ENCODE assay signal across 22 cellular contexts in genomic region chr18:573385-573784, GRCh38. TPM values are rescaled to one million over a fixed set of nuclear protein-coding genes. Genes with fewer than 3 reads are reported as not detected.
DNase-seq lines count a peak whose midpoint lies in the region; ATAC-seq and TF ChIP-seq lines count a peak whose summit lies in the region.
"Had no signal": no experiment of that assay in that cellular context is flagged by ENCODE, and none has a peak within 500 bp of the region (broad histone marks: within the 10 kb centered on the region; RNA-seq: fewer than 3 reads in every experiment).

No MANE protein-coding gene starts in this region.

- TF ChIP-seq CTCF in mesothelial cell of epicardium (IDR thresholded peaks at IDR 0.05; ENCODE audit: unreplicated experiment) (no peak), parathyroid adenoma (IDR thresholded peaks at IDR 0.05) (no peak), body of pancreas (IDR thresholded peaks at IDR 0.05) (no peak)

- H3K79me2 ChIP-seq in parathyroid adenoma: no peaks in the 10 kb centered on the region

- no peaks in the 10 kb centered on the region for H3K27me3 ChIP-seq in ectodermal cell (ENCODE audit: control insufficient read depth, insufficient read depth, low read length, poor library complexity, severe bottlenecking)
- H3K27me3 ChIP-seq in parathyroid adenoma (ENCODE audit: control insufficient read depth, insufficient read depth, low read length): no peaks in the 10 kb centered on the region
- no peaks in the 10 kb centered on the region for H3K27me3 ChIP-seq in body of pancreas
- no peaks in the 10 kb centered on the region for H3K27me3 ChIP-seq in aorta (ENCODE audit: control insufficient read depth in 1 of 2, insufficient read depth in 2 of 2, low read length in 1 of 2)

- H3K4me1 Mint-ChIP-seq in mesothelial cell of epicardium: peaks cover 44% of the 10 kb centered on the region

- no peak overlapping the region for H3K9ac ChIP-seq in parathyroid adenoma

- H3K36me3 ChIP-seq in ectodermal cell (ENCODE audit: control insufficient read depth, insufficient read depth, low read length) (no peaks in the 10 kb centered on the region), parathyroid adenoma (ENCODE audit: control insufficient read depth, insufficient read depth, low read length) (no peaks in the 10 kb centered on the region), body of pancreas (replicated peaks in 1 of 2; ENCODE audit: insufficient read depth in 1 of 2, low read depth in 2 of 2) (no peaks in the 10 kb centered on the region), aorta (ENCODE audit: control insufficient read depth in 1 of 2, insufficient read depth in 2 of 2, low read length in 1 of 2) (no peaks in the 10 kb centered on the region)

- DNase-seq in NCI-H82 (lab: John Stamatoyannopoulos, UW): peak; percentile 6
- DNase-seq in NCI-H82 treated with DMSO at 0.1 percent for 48 hours (lab: John Stamatoyannopoulos, UW; ENCODE audit: unreplicated experiment): no peak
- DNase-seq in mesothelial cell of epicardium (ENCODE audit: low spot score in 2 of 2, unreplicated experiment in 2 of 2): no peak
- DNase-seq in body of pancreas: no peak
- DNase-seq in aorta: no peak
- no peak for DNase-seq in CD1c-positive myeloid dendritic cell (ENCODE audit: extremely low spot score)
- DNase-seq: AML-193; CD8-positive, alpha-beta T cell; DMS 273 treated with DMSO at 0.1 percent for 48 hours; DMS53; DND-41; EL; HCEC 1CT; IMR-90 had no signal

- no peaks in the 10 kb centered on the region for H3K9me3 Mint-ChIP-seq in mesothelial cell of epicardium
- H3K9me3 Mint-ChIP-seq: CD8-positive, alpha-beta T cell had no signal

- H3K4me3 Mint-ChIP-seq in mesothelial cell of epicardium: no peak overlapping the region
- H3K4me3 Mint-ChIP-seq: CD8-positive, alpha-beta T cell had no signal

- ATAC-seq in body of pancreas (no peak), aorta (ENCODE audit: low FRiP score) (no peak)
- ATAC-seq: A549; CD8-positive, alpha-beta T cell had no signal

- H3K4me1 ChIP-seq in ectodermal cell (ENCODE audit: control insufficient read depth, insufficient read depth, low read length) (peaks cover 49% of the 10 kb centered on the region), parathyroid adenoma (peaks cover 18% of the 10 kb centered on the region), body of pancreas (no peaks in the 10 kb centered on the region), aorta (ENCODE audit: control insufficient read depth in 1 of 2, insufficient read depth in 2 of 2, low read length in 2 of 2) (peaks cover 2 to 5% of the 10 kb centered on the region in 2 donors)
- H3K4me1 ChIP-seq: A549 had no signal

- peak overlapping the region; percentile 52 for H2AFZ ChIP-seq in parathyroid adenoma

- H3K4me3 ChIP-seq in ectodermal cell (ENCODE audit: insufficient read depth, low read depth, low read length) (no peak overlapping the region), parathyroid adenoma (ENCODE audit: low read depth, low read length) (no peak overlapping the region), body of pancreas (no peak overlapping the region), aorta (ENCODE audit: low read length in 2 of 2) (no peak overlapping the region)
- H3K4me3 ChIP-seq: A549 had no signal

- H3K27ac Mint-ChIP-seq in mesothelial cell of epicardium: peak overlapping the region; percentile 18
- H3K27ac Mint-ChIP-seq: CD8-positive, alpha-beta T cell had no signal

- H3K27me3 Mint-ChIP-seq in mesothelial cell of epicardium (ENCODE audit: low read depth): no peaks in the 10 kb centered on the region

- H3K27ac ChIP-seq in ectodermal cell (ENCODE audit: insufficient read depth, low read depth, low read length, poor library complexity, severe bottlenecking) (peak overlapping the region; percentile 80), parathyroid adenoma (no peak overlapping the region), body of pancreas (no peak overlapping the region), aorta (ENCODE audit: low read depth in 1 of 2, low read length in 2 of 2) (no peak overlapping the region)
- H3K27ac ChIP-seq: 22Rv1, A549, C4-2B, HL-60 had no signal

- TF ChIP-seq POLR2A in body of pancreas (IDR thresholded peaks at IDR 0.05): no peak

- H3K4me2 ChIP-seq in parathyroid adenoma (ENCODE audit: low read length): no peak overlapping the region
- H3K4me2 ChIP-seq: A549 had no signal

- no peaks in the 10 kb centered on the region for H3K9me3 ChIP-seq in ectodermal cell (ENCODE audit: control insufficient read depth, low read length)
- no peaks in the 10 kb centered on the region for H3K9me3 ChIP-seq in parathyroid adenoma (ENCODE audit: control insufficient read depth, low read length)
- H3K9me3 ChIP-seq in body of pancreas: no peaks in the 10 kb centered on the region
- no peaks in the 10 kb centered on the region for H3K9me3 ChIP-seq in aorta (ENCODE audit: control insufficient read depth, low read length)
- H3K9me3 ChIP-seq: A549 had no signal

- intact Hi-C loops in body of pancreas (cut with DNase I): no loop called here
- intact Hi-C loops in aorta (cut with DNase I): no loop called here

- no peaks in the 10 kb centered on the region for H3K36me3 Mint-ChIP-seq in mesothelial cell of epicardium
- H3K36me3 Mint-ChIP-seq: CD8-positive, alpha-beta T cell had no signal

- WGBS in ectodermal cell, 2 experiments: 3 to 11% methylated on average over 1 of the region's 1 CpG
- 47 to 50% methylated on average over 1 of the region's 1 CpG for WGBS in body of pancreas, 2 donors
- 55 to 65% methylated on average over 1 of the region's 1 CpG for WGBS in aorta, 2 donors

RNA-seq across cellular contexts. Expression of gene CETN1, which starts 6.8 kb away (rescaled TPM):
- polyA plus RNA-seq in ectodermal cell (2013, experiment 1 of 4): not detected
- polyA plus RNA-seq in ectodermal cell (2013, experiment 2 of 4): not detected
- polyA plus RNA-seq in ectodermal cell (2013, experiment 3 of 4): not detected
- not detected for polyA plus RNA-seq in ectodermal cell (2013, experiment 4 of 4)
- not detected in 3 replicates for total RNA-seq in mesothelial cell of epicardium
- not detected for total RNA-seq in body of pancreas
- total RNA-seq in aorta: not detected
- not detected for polyA plus RNA-seq in aorta
- total RNA-seq: CD8-positive, alpha-beta T cell; HT1080; IMR-90 had no signal
- polyA plus RNA-seq: A549, BJ, IMR-90 had no signal

RNA-seq across cellular contexts. Expression of gene CLUL1, which starts 23.4 kb away (rescaled TPM):
- polyA plus RNA-seq in ectodermal cell (2013, experiment 1 of 4): 1.1 TPM
- 1.4 TPM for polyA plus RNA-seq in ectodermal cell (2013, experiment 2 of 4)
- polyA plus RNA-seq in ectodermal cell (2013, experiment 3 of 4): 2.4 TPM
- polyA plus RNA-seq in ectodermal cell (2013, experiment 4 of 4): 1.3 TPM
- total RNA-seq in mesothelial cell of epicardium: 66.7 to 71.7 TPM (median 69.2 TPM) in 3 replicates
- 1 to 10 TPM; 3.3 to 4.9 TPM for total RNA-seq in body of pancreas
- not detected for total RNA-seq in aorta
- polyA plus RNA-seq in aorta: not detected
- total RNA-seq: CD8-positive, alpha-beta T cell; HT1080; IMR-90 had no signal
- polyA plus RNA-seq: A549, IMR-90 had no signal

Comparison
In these comparisons a context has a peak if more than half of its experiments do, and no peak if none do; other contexts are left out.
1. RNA of gene CLUL1, which starts 23.4 kb away (total RNA-seq): 66.7 to 71.7 TPM in mesothelial cell of epicardium; 3.3 to 4.9 TPM in body of pancreas and not detected in aorta; every median in the first group is over 10 times any median in the second.